ENCODE assay signal across 9 cellular contexts in the genomic region with DNA sequence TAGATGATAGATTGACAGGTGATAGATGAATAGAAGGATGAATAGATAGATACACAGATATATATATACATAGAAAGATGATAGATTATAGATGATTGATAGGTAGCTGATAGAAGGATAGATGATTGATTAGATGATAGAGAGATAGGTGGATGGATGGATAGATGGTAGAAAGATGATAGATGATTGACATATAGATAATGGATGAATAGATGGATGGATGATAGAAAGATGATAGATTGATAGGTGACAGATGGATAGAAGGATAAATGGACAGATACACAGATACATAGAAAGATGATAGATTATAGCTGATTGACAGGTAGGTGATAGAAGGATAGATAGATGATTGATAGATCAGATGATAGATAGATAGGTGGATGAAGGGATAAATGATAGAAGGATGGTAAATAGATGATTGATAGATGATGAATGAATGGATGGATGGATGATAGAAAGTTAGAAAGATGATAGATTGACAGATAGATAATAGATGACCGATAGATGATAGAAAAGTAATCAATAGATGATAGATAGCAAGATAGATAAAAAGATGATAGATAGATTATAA.
"Had no signal": no experiment of that assay in that cellular context is flagged by ENCODE, and none has a peak within 500 bp of the region (broad histone marks: within the 10 kb centered on the region; RNA-seq: fewer than 3 reads in every experiment).

No MANE protein-coding gene starts in this region.

- H3K9ac ChIP-seq: KMS-11 had no signal

- H3K4me2 ChIP-seq: GM23338, KMS-11 had no signal

- FAIRE-seq: H1, H54, HepG2 had no signal

- ATAC-seq: GM23338, HepG2 had no signal

- H3K27ac ChIP-seq: HL-60, KMS-11 had no signal

- DNase-seq: H9, HCEC 1CT, KBM-7 had no signal

- H2AFZ ChIP-seq: GM23338 had no signal

- H3K4me3 ChIP-seq: GM23338 had no signal
